ENCODE assay signal across 2 cellular contexts in genomic region chr1:41411229-41411628, GRCh38.
A peak's percentile ranks its signal among the peaks of the same experiment; 100 is the strongest.
TF ChIP-seq lines count a peak whose summit lies in the region.

No MANE protein-coding gene starts in this region.

TF ChIP-seq in HCT116, 20 proteins besides CTCF, POLR2A, EP300 and RAD21 (continued from another document):
- TF ChIP-seq ATF3 (IDR thresholded peaks at IDR 0.05) (no peak), ELF1 (IDR thresholded peaks at IDR 0.05; ENCODE audit: borderline replicate concordance, low read depth) (no peak), CBX3 (IDR thresholded peaks at IDR 0.05; ENCODE audit: low read depth) (0 out of 2 replicates have a peak, but pooled peaks have one; percentile 29), EZH2 (IDR thresholded peaks at IDR 0.05) (no peak), YY1 (IDR thresholded peaks at IDR 0.05; ENCODE audit: extremely low read depth, insufficient replicate concordance, low read depth, low read length) (peak; percentile 81), JUND (IDR thresholded peaks at IDR 0.05) (no peak)
- TF ChIP-seq, protein P1, sequence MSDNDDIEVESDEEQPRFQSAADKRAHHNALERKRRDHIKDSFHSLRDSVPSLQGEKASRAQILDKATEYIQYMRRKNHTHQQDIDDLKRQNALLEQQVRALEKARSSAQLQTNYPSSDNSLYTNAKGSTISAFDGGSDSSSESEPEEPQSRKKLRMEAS (IDR thresholded peaks at IDR 0.05): no peak

TF ChIP-seq in H1, 55 proteins besides CTCF, POLR2A, EP300 and RAD21 (continued from another document):
- TF ChIP-seq JUND (IDR thresholded peaks at IDR 0.05; ENCODE audit: low read length) (0 out of 2 replicates have a peak, but pooled peaks have one; percentile 49), CBX5 (IDR thresholded peaks at IDR 0.05; ENCODE audit: low read depth, low read length) (no peak), YY1 (IDR thresholded peaks at IDR 0.05; ENCODE audit: low read depth, low read length) (peak; percentile 45; the same call in 1 of the 2 replicates)
